20 cellular contexts compared by ENCODE assay signal in genomic region chr13:68467160-68467559, GRCh38.
"Had no signal": no experiment of that assay in that cellular context is flagged by ENCODE, and none has a peak within 500 bp of the region (broad histone marks: within the 10 kb centered on the region; RNA-seq: fewer than 3 reads in every experiment).

No MANE protein-coding gene starts in this region.

- H3K4me1 ChIP-seq: Peyer's patch, SJCRH30 had no signal

- H3K36me3 ChIP-seq: Peyer's patch, SJCRH30 had no signal

- H3K9me3 ChIP-seq: Peyer's patch, SJCRH30 had no signal

- FAIRE-seq: HepG2 had no signal

- ATAC-seq: HepG2, PC-3, Right ventricle myocardium inferior had no signal

- DNase-seq: IMR-90, Kasumi-1, KG1, MM.1S, NCI-H1092 treated with DMSO at 0.1 percent for 48 hours, NCI-H1436, NCI-H187, NCI-H2029, NCI-H2107, NCI-H2227 treated with DMSO at 0.1 percent for 48 hours, NCI-H524, NCI-H526 treated with DMSO at 0.1 percent for 48 hours, NCI-H748 treated with DMSO at 0.1 percent for 48 hours, PC-3, Peyer's patch, SHP77 treated with DMSO at 0.1 percent for 48 hours, SJCRH30 had no signal

- H3K27me3 ChIP-seq: Peyer's patch, SJCRH30 had no signal

- H3K4me3 ChIP-seq: Peyer's patch, SJCRH30, SK-N-MC had no signal

- H3K27ac ChIP-seq: Peyer's patch, SJCRH30, SK-N-MC had no signal
